Comparison of ENCODE assay signal across 19 cellular contexts in the genomic region with DNA sequence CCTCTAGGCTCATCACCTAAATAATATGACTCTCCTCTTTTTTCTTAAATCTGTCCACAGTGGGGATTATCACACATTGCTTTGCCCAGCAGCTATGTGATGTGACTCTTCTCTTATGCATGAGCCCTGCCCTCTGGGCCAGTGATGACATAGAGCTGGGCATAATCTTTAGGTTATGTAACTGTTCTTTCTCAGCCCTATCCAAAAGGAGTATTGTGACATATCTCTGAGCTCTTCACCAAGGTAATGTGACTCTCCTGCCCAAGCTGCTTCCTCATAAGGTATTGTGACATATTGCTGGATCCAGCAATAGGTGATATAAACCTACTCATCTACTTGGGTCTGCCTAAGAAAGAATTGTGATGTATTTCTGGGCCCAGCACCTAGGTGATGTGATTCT. TPM values are rescaled to one million over a fixed set of nuclear protein-coding genes. Genes with fewer than 3 reads are reported as not detected.
A peak's percentile ranks its signal among the peaks of the same experiment; 100 is the strongest.
DNase-seq lines count a peak whose midpoint lies in the region; TF ChIP-seq lines count a peak whose summit lies in the region.
"Had no signal": no experiment of that assay in that cellular context is flagged by ENCODE, and none has a peak within 500 bp of the region (broad histone marks: within the 10 kb centered on the region; RNA-seq: fewer than 3 reads in every experiment).

No MANE protein-coding gene starts in this region.

- no peak overlapping the region for H3K4ac ChIP-seq in trophoblast cell (ENCODE audit: low read depth, low read length)

- TF ChIP-seq CTCF in esophagus squamous epithelium (IDR thresholded peaks at IDR 0.05) = no peak

- H3K18ac ChIP-seq in trophoblast cell (ENCODE audit: low read length) = no peak overlapping the region

- H3K4me1 ChIP-seq in esophagus squamous epithelium (no peaks in the 10 kb centered on the region), trophoblast cell (ENCODE audit: control insufficient read depth in 1 of 2, insufficient read depth in 2 of 2, low read length in 2 of 2) (no peaks in the 10 kb centered on the region)
- H3K4me1 ChIP-seq: Caco-2 had no signal

- intact Hi-C loops in esophagus squamous epithelium (cut with DNase I) = no loop called here

- H2AK5ac ChIP-seq in trophoblast cell (ENCODE audit: low read length) = no peak overlapping the region

- no peak overlapping the region for H2BK5ac ChIP-seq in trophoblast cell (ENCODE audit: low read depth, low read length, poor library complexity)

- DNase-seq in AML-193 (lab: John Stamatoyannopoulos, UW) (peak; percentile 84 to 86), SKM-1 treated with dmso at 0.1 percent for 144 hours (lab: John Stamatoyannopoulos, UW; ENCODE audit: unreplicated experiment) (peak; percentile 88), esophagus squamous epithelium (lab: John Stamatoyannopoulos, UW) (no peak), trophoblast cell (peak; percentile 54 to 72), NCI-H1092 (lab: John Stamatoyannopoulos, UW) (no peak), hypothalamus (lab: John Stamatoyannopoulos, UW) (no peak), DMS114 treated with DMSO at 0.1 percent for 48 hours (lab: John Stamatoyannopoulos, UW; ENCODE audit: unreplicated experiment) (no peak), DMS53 treated with DMSO at 0.1 percent for 48 hours (lab: John Stamatoyannopoulos, UW; ENCODE audit: unreplicated experiment) (no peak)
- DNase-seq: Caco-2; CD4-positive, alpha-beta T cell; DMS153; Karpas-422; MG63; NCI-H1694 treated with DMSO at 0.1 percent for 48 hours; NCI-H2227 treated with DMSO at 0.1 percent for 48 hours; NCI-H524; SHP77 had no signal

- H3K23ac ChIP-seq in trophoblast cell (ENCODE audit: low read length) = no peak overlapping the region

- no peak overlapping the region for H3K9ac ChIP-seq in trophoblast cell (ENCODE audit: low read length)

- no peak overlapping the region for H4K8ac ChIP-seq in trophoblast cell (ENCODE audit: low read depth, low read length)

- H4K12ac ChIP-seq in trophoblast cell (ENCODE audit: low read depth, low read length) = no peak overlapping the region

- no peaks in the 10 kb centered on the region for H3K27me3 ChIP-seq in esophagus squamous epithelium
- H3K27me3 ChIP-seq in trophoblast cell (ENCODE audit: insufficient read depth, low read length) = no peaks in the 10 kb centered on the region
- H3K27me3 ChIP-seq: MG63 had no signal

- no peak overlapping the region for H3K4me2 ChIP-seq in trophoblast cell (ENCODE audit: low read length)

- H3K14ac ChIP-seq in trophoblast cell (ENCODE audit: low read length) = no peak overlapping the region

- H3K27ac ChIP-seq in esophagus squamous epithelium (peak overlapping the region in 3 of 4 donors; percentile 3 to 45 (median 14)), trophoblast cell (ENCODE audit: low read depth, low read length) (no peak overlapping the region)
- H3K27ac ChIP-seq: SK-N-MC had no signal

- H4K91ac ChIP-seq in trophoblast cell (ENCODE audit: low read depth, low read length) = no peak overlapping the region

- H3K9me3 ChIP-seq in esophagus squamous epithelium (no peaks in the 10 kb centered on the region), trophoblast cell (ENCODE audit: insufficient read depth, low read depth, low read length) (peaks cover 16% of the 10 kb centered on the region)
- H3K9me3 ChIP-seq: MG63 had no signal

- TF ChIP-seq POLR2A in esophagus squamous epithelium (IDR thresholded peaks at IDR 0.05) = no peak

- no peak overlapping the region for H2AFZ ChIP-seq in trophoblast cell (ENCODE audit: insufficient read depth, low read length, poor library complexity)

- no peaks in the 10 kb centered on the region for H3K79me1 ChIP-seq in trophoblast cell (ENCODE audit: low read length)

- no peaks in the 10 kb centered on the region for H3K79me2 ChIP-seq in trophoblast cell (ENCODE audit: control insufficient read depth, insufficient read depth, low read length, poor library complexity)

- H3K4me3 ChIP-seq in esophagus squamous epithelium (no peak overlapping the region), trophoblast cell (ENCODE audit: low read depth, low read length) (no peak overlapping the region)
- H3K4me3 ChIP-seq: GM12878, MG63, SK-N-MC had no signal

- H2BK120ac ChIP-seq in trophoblast cell (ENCODE audit: insufficient read depth, low read length, poor library complexity) = no peak overlapping the region

- H3K36me3 ChIP-seq in esophagus squamous epithelium = no peaks in the 10 kb centered on the region
- no peaks in the 10 kb centered on the region for H3K36me3 ChIP-seq in trophoblast cell (ENCODE audit: control insufficient read depth in 1 of 2, insufficient read depth in 2 of 2, low read length in 2 of 2)
- H3K36me3 ChIP-seq: MG63 had no signal

- no peak overlapping the region for H2BK12ac ChIP-seq in trophoblast cell (ENCODE audit: low read length)

RNA-seq across cellular contexts. Expression of gene ZNF107, which starts 37.7 kb away (rescaled TPM):
- total RNA-seq in esophagus squamous epithelium = 1 to 10 TPM; 3.3 to 6.5 (median 4.6) TPM
- polyA plus RNA-seq in trophoblast cell (2013) = 10.4 and 11.3 TPM in 2 replicates

Comparison
In these comparisons a context has a peak if more than half of its experiments do, and no peak if none do; other contexts are left out.
1. DNase-seq: peak in AML-193 (2 of 2), SKM-1 treated with dmso at 0.1 percent for 144 hours (single experiment) and trophoblast cell (2 of 2); none in esophagus squamous epithelium (single experiment), NCI-H1092 (single experiment), hypothalamus (0 of 51), DMS114 treated with DMSO at 0.1 percent for 48 hours (single experiment) and DMS53 treated with DMSO at 0.1 percent for 48 hours (single experiment).